In genomic region chr10:126314848-126315247, GRCh38 we compare ENCODE assay signal across 26 cellular contexts.
"Had no signal": no experiment of that assay in that cellular context is flagged by ENCODE, and none has a peak within 500 bp of the region (broad histone marks: within the 10 kb centered on the region; RNA-seq: fewer than 3 reads in every experiment).

No MANE protein-coding gene starts in this region.

- H3K27ac ChIP-seq: gastroesophageal sphincter, parathyroid adenoma, psoas muscle, right atrium auricular region, testis had no signal

- H3K27ac Mint-ChIP-seq: activated CD4-positive, alpha-beta T cell treated with anti-CD3 and anti-CD28 coated beads, Interleukin-2, amount 10 ng/mL, durations not matched to agents 24 days and 14 days; activated CD8-positive, alpha-beta memory T cell treated with anti-CD3 and anti-CD28 coated beads, Interleukin-2, amount 10 ng/mL, durations not matched to agents 7 days and 5 days; activated CD8-positive, alpha-beta T cell treated with anti-CD3 and anti-CD28 coated beads, Interleukin-2, amount 10 ng/mL, durations not matched to agents 7 days and 5 days; activated naive CD8-positive, alpha-beta T cell; effector memory CD8-positive, alpha-beta T cell; naive B cell; T-helper 1 cell treated with Interleukin-12 subunit alpha and Interleukin-12 subunit beta and Interleukin-4 antibody, amounts not matched to agents 30 μg/mL and 1 μg/mL, for 36 hours had no signal

- H3K9me3 Mint-ChIP-seq: activated CD4-positive, alpha-beta T cell treated with anti-CD3 and anti-CD28 coated beads, Interleukin-2, amount 10 ng/mL, durations not matched to agents 24 days and 14 days; brain; naive B cell had no signal

- H3K36me3 ChIP-seq: gastroesophageal sphincter, right atrium auricular region had no signal

- H3K36me3 Mint-ChIP-seq: activated CD8-positive, alpha-beta memory T cell treated with anti-CD3 and anti-CD28 coated beads, Interleukin-2, amount 10 ng/mL, durations not matched to agents 7 days and 5 days; activated naive CD8-positive, alpha-beta T cell; brain; naive B cell had no signal

- H3K27me3 ChIP-seq: hepatocyte, right atrium auricular region, testis had no signal

- DNase-seq: activated CD4-positive, alpha-beta T cell treated with anti-CD3 and anti-CD28 coated beads, Interleukin-2, amount 10 ng/mL, durations not matched to agents 24 days and 14 days; activated CD4-positive, CD25-positive, alpha-beta regulatory T cell treated with anti-CD3 and anti-CD28 coated beads, Interleukin-2, amount 50 U/mL, for 72 hours; activated CD8-positive, alpha-beta memory T cell treated with anti-CD3 and anti-CD28 coated beads, Interleukin-2, amount 10 ng/mL, durations not matched to agents 7 days and 5 days; activated CD8-positive, alpha-beta T cell treated with anti-CD3 and anti-CD28 coated beads, Interleukin-2, amount 10 ng/mL, durations not matched to agents 7 days and 5 days; activated naive CD4-positive, alpha-beta T cell; activated T-cell treated with anti-CD3 and anti-CD28 coated beads, Interleukin-2, amount 50 U/mL, for 48 hours; cortex of kidney; effector memory CD8-positive, alpha-beta T cell; erythroblast; islet precursor cell; left ventricle myocardium superior; naive B cell; psoas muscle; stimulated activated CD4-positive, alpha-beta T cell treated with anti-CD3 and anti-CD28 coated beads, Interleukin-12 subunit alpha, Interleukin-12 subunit beta, amount 100 ng/mL, for 4 hours; stimulated activated CD4-positive, alpha-beta T cell treated with anti-CD3 and anti-CD28 coated beads, Interleukin-4, amount 100 ng/mL, for 1 hour; stimulated activated naive CD8-positive, alpha-beta T cell treated with anti-CD3 and anti-CD28 coated beads, Interleukin-15, Interleukin-2, amounts not matched to agents 100 U/mL and 50 U/mL, for 24 hours; T-helper 9 cell; testis; trophoblast cell had no signal

- ATAC-seq: activated CD8-positive, alpha-beta memory T cell treated with anti-CD3 and anti-CD28 coated beads, Interleukin-2, amount 10 ng/mL, durations not matched to agents 7 days and 5 days; activated CD8-positive, alpha-beta T cell treated with anti-CD3 and anti-CD28 coated beads, Interleukin-2, amount 10 ng/mL, durations not matched to agents 7 days and 5 days; effector memory CD8-positive, alpha-beta T cell; gastroesophageal sphincter; left ventricle myocardium superior; psoas muscle; stimulated activated naive CD8-positive, alpha-beta T cell treated with anti-CD3 and anti-CD28 coated beads, Interleukin-15, Interleukin-2, amounts not matched to agents 100 U/mL and 50 U/mL, for 24 hours had no signal

- H3K9me3 ChIP-seq: gastroesophageal sphincter, psoas muscle, right atrium auricular region, testis had no signal

- H3K4me1 Mint-ChIP-seq: activated CD4-positive, alpha-beta T cell treated with anti-CD3 and anti-CD28 coated beads, Interleukin-2, amount 10 ng/mL, durations not matched to agents 24 days and 14 days; activated CD8-positive, alpha-beta memory T cell treated with anti-CD3 and anti-CD28 coated beads, Interleukin-2, amount 10 ng/mL, durations not matched to agents 7 days and 5 days; naive B cell had no signal

- H3K27me3 Mint-ChIP-seq: activated CD4-positive, alpha-beta T cell treated with anti-CD3 and anti-CD28 coated beads, Interleukin-2, amount 10 ng/mL, durations not matched to agents 24 days and 14 days; activated CD8-positive, alpha-beta memory T cell treated with anti-CD3 and anti-CD28 coated beads, Interleukin-2, amount 10 ng/mL, durations not matched to agents 7 days and 5 days; activated naive CD8-positive, alpha-beta T cell; effector memory CD8-positive, alpha-beta T cell had no signal

- H3K4me3 Mint-ChIP-seq: activated CD4-positive, alpha-beta T cell treated with anti-CD3 and anti-CD28 coated beads, Interleukin-2, amount 10 ng/mL, durations not matched to agents 24 days and 14 days; activated CD8-positive, alpha-beta memory T cell treated with anti-CD3 and anti-CD28 coated beads, Interleukin-2, amount 10 ng/mL, durations not matched to agents 7 days and 5 days; activated CD8-positive, alpha-beta T cell treated with anti-CD3 and anti-CD28 coated beads, Interleukin-2, amount 10 ng/mL, durations not matched to agents 7 days and 5 days; activated naive CD8-positive, alpha-beta T cell; effector memory CD8-positive, alpha-beta T cell; naive B cell; T-helper 1 cell treated with Interleukin-12 subunit alpha and Interleukin-12 subunit beta and Interleukin-4 antibody, amounts not matched to agents 30 μg/mL and 1 μg/mL, for 36 hours had no signal

- H3K4me3 ChIP-seq: gastroesophageal sphincter, hepatocyte, psoas muscle, right atrium auricular region, testis had no signal

- H3K4me1 ChIP-seq: gastroesophageal sphincter, parathyroid adenoma, psoas muscle, right atrium auricular region, testis had no signal
